8 cellular contexts compared by ENCODE assay signal in the genomic region with DNA sequence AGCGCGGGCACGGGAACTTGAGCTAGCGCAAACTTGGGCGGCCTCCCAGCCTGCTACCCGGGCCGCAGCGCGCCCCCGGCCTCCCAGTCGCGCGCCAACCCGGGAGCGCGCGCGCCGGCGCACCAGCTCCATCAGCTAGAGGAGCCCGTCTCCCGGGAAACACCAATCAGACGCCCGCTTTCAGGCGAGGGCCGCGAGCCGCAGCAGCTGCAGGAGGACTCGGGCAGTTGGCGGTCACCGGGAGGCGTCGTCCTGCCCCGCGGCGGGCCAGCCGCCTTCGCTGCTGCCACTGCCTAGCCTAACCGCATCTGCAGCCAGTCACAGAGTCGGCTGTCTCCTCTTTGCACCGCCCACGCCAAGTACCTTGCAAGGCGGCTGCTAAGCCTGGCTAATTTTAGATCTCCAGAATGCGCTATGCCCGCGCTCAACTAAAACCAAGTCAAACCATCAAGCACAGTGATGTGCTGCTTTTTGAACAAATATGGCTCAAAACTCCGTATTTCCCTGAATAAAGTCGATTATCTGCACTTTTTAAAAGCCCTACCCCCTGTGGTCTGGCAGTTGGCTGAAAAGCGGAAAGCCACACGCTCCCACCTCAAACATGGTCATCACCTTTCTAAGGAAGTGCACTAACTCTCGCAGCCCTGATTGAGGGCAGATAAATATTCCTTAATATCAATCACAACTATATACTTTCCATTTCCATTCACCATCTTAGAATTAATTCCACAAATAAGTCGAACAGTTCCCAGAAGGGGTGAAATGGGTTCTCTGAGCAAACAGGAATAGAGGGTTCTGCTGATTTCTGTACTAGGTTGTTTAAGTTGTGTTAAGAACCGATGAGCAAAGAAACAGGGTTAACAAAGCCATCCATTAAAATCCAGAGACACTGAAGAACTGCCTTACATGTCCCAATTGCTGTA.
A peak's percentile ranks its signal among the peaks of the same experiment; 100 is the strongest.
DNase-seq lines count a peak whose midpoint lies in the region; FAIRE-seq and TF ChIP-seq lines count a peak whose summit lies in the region.

No MANE protein-coding gene starts in this region.

- H3K27me3 ChIP-seq in testis, result no peaks in the 10 kb centered on the region

- intact Hi-C loops in testis (cut with DNase I; ENCODE audit: low total_unique reads), result no loop called here

- peak overlapping the region; percentile 89 for H3K27ac ChIP-seq in cingulate gyrus (ENCODE audit: low read depth, low read length)
- peak overlapping the region in 1 of 2 donors; percentile 53 for H3K27ac ChIP-seq in testis

- TF ChIP-seq POLR2A in H54 (IDR thresholded peaks at IDR 0.05; ENCODE audit: low read depth, low read length), result no peak
- no peak for TF ChIP-seq POLR2A in testis (IDR thresholded peaks at IDR 0.05)

- no peaks in the 10 kb centered on the region for H3K4me1 ChIP-seq in testis

- peak overlapping the region; percentile 46 for H3K4me3 ChIP-seq in Jurkat, Clone E6-1 (ENCODE audit: low read length)
- peak overlapping the region; percentile 46 to 60 for H3K4me3 ChIP-seq in testis

- FAIRE-seq in H54 (lab: Jason Lieb, UNC), result peak; percentile 84

- DNase-seq in stimulated activated CD4-positive, alpha-beta T cell treated with anti-CD3 and anti-CD28 coated beads, Interleukin-15, amount 100 ng/mL, for 24 hours, result peak; percentile 55
- DNase-seq in stimulated activated CD4-positive, alpha-beta T cell treated with anti-CD3 and anti-CD28 coated beads, Interleukin-4, amount 100 ng/mL, for 24 hours, result no peak
- DNase-seq in H54 (ENCODE audit: insufficient read length, low spot score) (peak; percentile 93), RPMI7951 (ENCODE audit: low read depth) (peak; percentile 96), left kidney (ENCODE audit: low read depth, low spot score) (peak; percentile 97), testis (peak; percentile 93)
- peak; percentile 51 for DNase-seq in Jurkat, Clone E6-1 (ENCODE audit: low read depth, low spot score)

- no peaks in the 10 kb centered on the region for H3K9me3 ChIP-seq in testis

- WGBS in testis, 2 donors, result 1 to 6% methylated on average over 7 to 51 of the region's 53 CpGs

- TF ChIP-seq CTCF in testis (IDR thresholded peaks at IDR 0.05), result no peak

- H3K36me3 ChIP-seq in testis (ENCODE audit: low read depth, missing control alignments), result no peaks in the 10 kb centered on the region
